In the genomic region with DNA sequence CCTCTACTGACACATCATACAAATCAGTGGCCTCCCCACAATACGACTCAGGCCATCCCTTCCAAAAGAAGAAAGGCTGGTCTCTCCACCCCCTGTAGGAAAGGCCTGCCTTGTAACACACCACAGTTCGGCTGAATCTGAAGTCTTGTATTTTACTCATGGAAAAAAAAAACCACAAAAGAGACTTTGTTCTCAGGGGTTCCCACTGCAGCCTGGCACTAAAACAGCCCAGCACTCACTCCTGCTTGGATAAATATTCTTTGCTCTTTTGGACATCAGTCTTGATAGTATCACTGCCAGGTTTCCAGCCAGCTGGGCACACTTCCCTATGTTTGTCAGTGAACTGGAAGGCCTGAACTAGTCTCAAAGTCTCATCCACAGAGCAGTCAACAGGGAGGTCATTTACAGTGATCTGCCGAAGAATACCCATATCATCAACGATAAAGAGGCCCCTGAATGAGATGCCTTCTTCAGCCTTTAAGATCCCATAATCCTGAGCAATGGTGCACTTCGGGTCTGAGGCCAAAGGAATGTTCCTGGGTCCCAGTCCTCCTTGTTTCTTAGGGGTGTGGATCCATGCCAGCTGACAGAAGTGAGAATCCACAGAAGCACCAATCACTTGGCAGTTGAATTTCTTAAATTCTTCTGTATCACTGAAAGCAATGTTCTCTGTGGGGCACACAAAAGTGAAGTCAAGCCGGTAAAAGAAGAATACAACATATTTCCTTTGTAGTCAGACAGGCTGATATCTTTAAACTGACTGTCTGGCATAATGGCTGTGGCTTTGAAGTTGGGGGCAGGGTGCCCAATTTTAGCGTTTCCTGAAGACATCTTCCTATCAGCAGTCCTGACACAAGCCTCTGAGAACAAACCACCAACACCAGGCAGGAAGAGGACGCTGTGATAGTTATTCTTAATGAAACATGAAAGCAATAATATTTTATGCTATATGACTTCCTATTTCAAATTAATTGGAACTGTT, we compare ENCODE assay signal across 8 cellular contexts.
A peak's percentile ranks its signal among the peaks of the same experiment; 100 is the strongest.
DNase-seq lines count a peak whose midpoint lies in the region; ATAC-seq and TF ChIP-seq lines count a peak whose summit lies in the region.
"Had no signal": no experiment of that assay in that cellular context is flagged by ENCODE, and none has a peak within 500 bp of the region (broad histone marks: within the 10 kb centered on the region; RNA-seq: fewer than 3 reads in every experiment).

No MANE protein-coding gene starts in this region.

- H2BK15ac ChIP-seq in mesendoderm (replicated peaks; ENCODE audit: low read depth), result no peak overlapping the region

- TF ChIP-seq CTCF in thyroid gland (IDR thresholded peaks at IDR 0.05), result no peak
- no peak for TF ChIP-seq CTCF in gastrocnemius medialis (IDR thresholded peaks at IDR 0.05 in 4 of 5, conservative IDR thresholded peaks at IDR 0.05 in 1 of 5)

- no peak overlapping the region for H3K27ac ChIP-seq in mesendoderm (ENCODE audit: low read depth, low read length)
- H3K27ac ChIP-seq in thyroid gland, result no peak overlapping the region
- H3K27ac ChIP-seq in gastrocnemius medialis, result no peak overlapping the region

- peak; percentile 60 for DNase-seq in NCI-H748 treated with DMSO at 0.1 percent for 48 hours (lab: John Stamatoyannopoulos, UW)
- peak; percentile 14 for DNase-seq in cerebellar cortex (ENCODE audit: low spot score)
- no peak for DNase-seq in mesendoderm
- peak; percentile 20 to 24 for DNase-seq in thyroid gland
- no peak for DNase-seq in NCI-H2029 (lab: John Stamatoyannopoulos, UW)
- no peak for DNase-seq in gastrocnemius medialis
- no peak for DNase-seq in activated CD8-positive, alpha-beta T cell treated with anti-CD3 and anti-CD28 coated beads, Interleukin-2, amount 10 ng/mL, durations not matched to agents 7 days and 5 days
- DNase-seq: activated CD8-positive, alpha-beta memory T cell treated with anti-CD3 and anti-CD28 coated beads, Interleukin-2, amount 50 U/mL, for 4 hours had no signal

- H3K36me3 ChIP-seq in mesendoderm (ENCODE audit: control insufficient read depth, insufficient read depth, low read length) (no peaks in the 10 kb centered on the region), thyroid gland (no peaks in the 10 kb centered on the region), gastrocnemius medialis (no peaks in the 10 kb centered on the region)

- CTCF ChIA-PET in activated CD8-positive, alpha-beta T cell treated with anti-CD3 and anti-CD28 coated beads, Interleukin-2, amount 10 ng/mL, durations not matched to agents 7 days and 5 days (lab: Charles Lee), result no interaction called here

- no peaks in the 10 kb centered on the region for H3K9me3 Mint-ChIP-seq in activated CD8-positive, alpha-beta T cell treated with anti-CD3 and anti-CD28 coated beads, Interleukin-2, amount 10 ng/mL, durations not matched to agents 7 days and 5 days (ENCODE audit: insufficient read depth)

- H3K27ac Mint-ChIP-seq in activated CD8-positive, alpha-beta T cell treated with anti-CD3 and anti-CD28 coated beads, Interleukin-2, amount 10 ng/mL, durations not matched to agents 7 days and 5 days, result no peak overlapping the region

- no peak overlapping the region for H3K4me2 ChIP-seq in mesendoderm (ENCODE audit: low read length)

- H2AK5ac ChIP-seq in mesendoderm (ENCODE audit: low read length), result no peak overlapping the region

- no peak for ATAC-seq in gastrocnemius medialis
- ATAC-seq in activated CD8-positive, alpha-beta T cell treated with anti-CD3 and anti-CD28 coated beads, Interleukin-2, amount 10 ng/mL, durations not matched to agents 7 days and 5 days, result no peak

- no peaks in the 10 kb centered on the region for H3K36me3 Mint-ChIP-seq in activated CD8-positive, alpha-beta T cell treated with anti-CD3 and anti-CD28 coated beads, Interleukin-2, amount 10 ng/mL, durations not matched to agents 7 days and 5 days (ENCODE audit: low read depth)

- no peaks in the 10 kb centered on the region for H3K4me1 Mint-ChIP-seq in activated CD8-positive, alpha-beta T cell treated with anti-CD3 and anti-CD28 coated beads, Interleukin-2, amount 10 ng/mL, durations not matched to agents 7 days and 5 days (ENCODE audit: low read depth)

- no peak overlapping the region for H4K5ac ChIP-seq in mesendoderm (ENCODE audit: low read length)

- H3K27me3 ChIP-seq in mesendoderm (ENCODE audit: insufficient read depth, low read length, poor library complexity) (no peaks in the 10 kb centered on the region), thyroid gland (no peaks in the 10 kb centered on the region), gastrocnemius medialis (no peaks in the 10 kb centered on the region)

- intact Hi-C loops in thyroid gland (cut with DNase I) (no loop called here), gastrocnemius medialis (cut with DNase I; ENCODE audit: low total_unique reads) (no loop called here)

- H3K9ac ChIP-seq in mesendoderm (ENCODE audit: low read length), result no peak overlapping the region

- H3K4me3 Mint-ChIP-seq in activated CD8-positive, alpha-beta T cell treated with anti-CD3 and anti-CD28 coated beads, Interleukin-2, amount 10 ng/mL, durations not matched to agents 7 days and 5 days, result no peak overlapping the region

- H3K56ac ChIP-seq in mesendoderm (ENCODE audit: low read length), result no peak overlapping the region

- H2BK120ac ChIP-seq in mesendoderm (ENCODE audit: low read depth, low read length), result no peak overlapping the region

- H2BK5ac ChIP-seq in mesendoderm (ENCODE audit: low read length), result no peak overlapping the region

- H3K79me1 ChIP-seq in mesendoderm (ENCODE audit: low read length), result no peaks in the 10 kb centered on the region

- H3K79me2 ChIP-seq in mesendoderm (ENCODE audit: control insufficient read depth, insufficient read depth, low read length), result no peaks in the 10 kb centered on the region

- peak overlapping the region; percentile 45 for H3K18ac ChIP-seq in mesendoderm (ENCODE audit: low read length)

- no CpG with 5 or more reads among the region's 8 CpGs for WGBS in mesendoderm (ENCODE audit: extremely low coverage, insufficient coverage, low lambda C conversion rate)
- 55 to 62% methylated on average over 8 of the region's 8 CpGs for WGBS in thyroid gland, 2 donors

- no peak overlapping the region for H4K8ac ChIP-seq in mesendoderm (ENCODE audit: low read depth, low read length)

- H3K27me3 Mint-ChIP-seq in activated CD8-positive, alpha-beta T cell treated with anti-CD3 and anti-CD28 coated beads, Interleukin-2, amount 10 ng/mL, durations not matched to agents 7 days and 5 days (ENCODE audit: low read depth), result no peaks in the 10 kb centered on the region

- no peak overlapping the region for H3K4me3 ChIP-seq in mesendoderm (ENCODE audit: low read length)
- no peak overlapping the region for H3K4me3 ChIP-seq in thyroid gland (replicated peaks in 1 of 3)
- no peak overlapping the region for H3K4me3 ChIP-seq in gastrocnemius medialis

- H3K9me3 ChIP-seq in thyroid gland (no peaks in the 10 kb centered on the region), gastrocnemius medialis (no peaks in the 10 kb centered on the region)

- in situ Hi-C loops in gastrocnemius medialis (cut with MboI; ENCODE audit: low sequenced_read_pairs in 4 of 4), result loop anchor here in 1 of 4 donors (10.0 kb wide), 1 partner anchor 58 kb away; no protein-coding TSS in a partner anchor

- TF ChIP-seq POLR2A in thyroid gland (IDR thresholded peaks at IDR 0.05) (no peak), gastrocnemius medialis (IDR thresholded peaks at IDR 0.05) (no peak)

- no peak overlapping the region for H3K23ac ChIP-seq in mesendoderm (ENCODE audit: low read length)

- POLR2A ChIA-PET in activated CD8-positive, alpha-beta T cell treated with anti-CD3 and anti-CD28 coated beads, Interleukin-2, amount 10 ng/mL, durations not matched to agents 7 days and 5 days (lab: Charles Lee), result no interaction called here

- no peak overlapping the region for H3K4ac ChIP-seq in mesendoderm (ENCODE audit: low read depth, low read length)

- H3K4me1 ChIP-seq in mesendoderm (ENCODE audit: control insufficient read depth, low read depth, low read length) (no peaks in the 10 kb centered on the region), thyroid gland (no peaks in the 10 kb centered on the region), gastrocnemius medialis (no peaks in the 10 kb centered on the region)

Comparison
In these comparisons a context has a peak if more than half of its experiments do, and no peak if none do; other contexts are left out.
1. DNase-seq: peak in NCI-H748 treated with DMSO at 0.1 percent for 48 hours (single experiment), cerebellar cortex (single experiment) and thyroid gland (2 of 2); none in mesendoderm (single experiment), NCI-H2029 (single experiment), gastrocnemius medialis (0 of 2) and activated CD8-positive, alpha-beta T cell treated with anti-CD3 and anti-CD28 coated beads, Interleukin-2, amount 10 ng/mL, durations not matched to agents 7 days and 5 days (single experiment).